In the genomic region with DNA sequence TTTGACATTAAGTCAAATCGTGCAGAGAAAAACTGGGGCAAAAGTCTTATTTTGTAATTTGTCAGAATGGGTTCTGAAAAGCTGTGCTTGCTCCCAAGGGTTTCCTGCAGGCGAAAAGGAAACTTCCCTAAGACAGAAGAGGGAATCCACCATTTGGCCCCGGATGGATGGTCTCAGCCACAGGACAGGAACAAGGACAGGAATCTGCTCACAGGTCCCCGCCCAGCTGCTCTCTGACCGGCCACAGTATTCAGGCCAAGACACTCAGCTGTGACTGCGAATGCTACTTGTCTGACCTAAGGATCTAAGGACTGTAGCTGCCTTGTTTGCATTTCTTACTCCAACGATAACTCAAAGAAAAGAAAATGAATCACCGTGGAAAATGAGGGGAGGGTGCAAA, we compare ENCODE assay signal across 19 cellular contexts.
A peak's percentile ranks its signal among the peaks of the same experiment; 100 is the strongest.
DNase-seq lines count a peak whose midpoint lies in the region; TF ChIP-seq lines count a peak whose summit lies in the region.
"Had no signal": no experiment of that assay in that cellular context is flagged by ENCODE, and none has a peak within 500 bp of the region (broad histone marks: within the 10 kb centered on the region; RNA-seq: fewer than 3 reads in every experiment).

No MANE protein-coding gene starts in this region.

- no peak for TF ChIP-seq POLR2A in sigmoid colon (IDR thresholded peaks at IDR 0.05)

- no peaks in the 10 kb centered on the region for H3K9me3 ChIP-seq in left ventricle myocardium inferior (replicated peaks)
- H3K9me3 ChIP-seq in sigmoid colon: no peaks in the 10 kb centered on the region
- H3K9me3 ChIP-seq: BE2C had no signal

- H3K4me1 ChIP-seq in left ventricle myocardium inferior (peaks cover 6% of the 10 kb centered on the region), sigmoid colon (no peaks in the 10 kb centered on the region)
- H3K4me1 ChIP-seq: BE2C had no signal

- no peak for TF ChIP-seq EP300 in sigmoid colon (IDR thresholded peaks at IDR 0.05)

- TF ChIP-seq CTCF in left ventricle myocardium inferior (IDR thresholded peaks at IDR 0.05; ENCODE audit: borderline replicate concordance): no peak
- no peak for TF ChIP-seq CTCF in sigmoid colon (IDR thresholded peaks at IDR 0.05)

- WGBS in sigmoid colon, 2 donors: 63 to 67% methylated on average over 8 of the region's 8 CpGs

- H3K4me3 Mint-ChIP-seq in activated CD4-positive, alpha-beta T cell treated with anti-CD3 and anti-CD28 coated beads, Interleukin-2, amount 10 ng/mL, durations not matched to agents 7 days and 5 days: no peak overlapping the region
- H3K4me3 Mint-ChIP-seq: CD4-positive, CD25-positive, alpha-beta regulatory T cell; CD8-positive, alpha-beta memory T cell had no signal

- no peak overlapping the region for H3K4me3 ChIP-seq in left ventricle myocardium inferior
- H3K4me3 ChIP-seq in sigmoid colon: no peak overlapping the region
- H3K4me3 ChIP-seq: GM12878 had no signal

- H3K27me3 ChIP-seq in left ventricle myocardium inferior (ENCODE audit: low read depth): peaks cover 12% of the 10 kb centered on the region
- peaks cover 4 to 60% (median 19%) of the 10 kb centered on the region in 3 donors for H3K27me3 ChIP-seq in sigmoid colon

- H3K27ac Mint-ChIP-seq in activated CD4-positive, alpha-beta T cell treated with anti-CD3 and anti-CD28 coated beads, Interleukin-2, amount 10 ng/mL, durations not matched to agents 7 days and 5 days: no peak overlapping the region
- H3K27ac Mint-ChIP-seq: CD4-positive, CD25-positive, alpha-beta regulatory T cell; CD8-positive, alpha-beta memory T cell had no signal

- peaks cover 41% of the 10 kb centered on the region for H3K27me3 Mint-ChIP-seq in activated CD4-positive, alpha-beta T cell treated with anti-CD3 and anti-CD28 coated beads, Interleukin-2, amount 10 ng/mL, durations not matched to agents 7 days and 5 days

- intact Hi-C loops in cardiac septum (cut with DNase I): no loop called here
- intact Hi-C loops in left ventricle myocardium inferior (cut with micrococcal nuclease): no loop called here
- intact Hi-C loops in sigmoid colon (cut with DNase I): no loop called here

- no peaks in the 10 kb centered on the region for H3K36me3 Mint-ChIP-seq in activated CD4-positive, alpha-beta T cell treated with anti-CD3 and anti-CD28 coated beads, Interleukin-2, amount 10 ng/mL, durations not matched to agents 7 days and 5 days (ENCODE audit: low read depth)
- H3K36me3 Mint-ChIP-seq: CD4-positive, CD25-positive, alpha-beta regulatory T cell; CD8-positive, alpha-beta memory T cell had no signal

- CTCF ChIA-PET in activated CD4-positive, alpha-beta T cell treated with anti-CD3 and anti-CD28 coated beads, Interleukin-2, amount 10 ng/mL, durations not matched to agents 7 days and 5 days (lab: Charles Lee): no interaction called here

- H3K4me1 Mint-ChIP-seq in activated CD4-positive, alpha-beta T cell treated with anti-CD3 and anti-CD28 coated beads, Interleukin-2, amount 10 ng/mL, durations not matched to agents 7 days and 5 days: no peaks in the 10 kb centered on the region

- H3K36me3 ChIP-seq in left ventricle myocardium inferior (no peaks in the 10 kb centered on the region), sigmoid colon (no peaks in the 10 kb centered on the region)
- H3K36me3 ChIP-seq: BE2C had no signal

- H3K27ac ChIP-seq in left ventricle myocardium inferior (replicated peaks): no peak overlapping the region
- H3K27ac ChIP-seq in sigmoid colon: no peak overlapping the region

- no peaks in the 10 kb centered on the region for H3K9me3 Mint-ChIP-seq in activated CD4-positive, alpha-beta T cell treated with anti-CD3 and anti-CD28 coated beads, Interleukin-2, amount 10 ng/mL, durations not matched to agents 7 days and 5 days
- H3K9me3 Mint-ChIP-seq: CD4-positive, CD25-positive, alpha-beta regulatory T cell had no signal

- POLR2A ChIA-PET in activated CD4-positive, alpha-beta T cell treated with anti-CD3 and anti-CD28 coated beads, Interleukin-2, amount 10 ng/mL, durations not matched to agents 7 days and 5 days (lab: Charles Lee): no interaction called here

- peak; percentile 31 for DNase-seq in cardiac septum (ENCODE audit: low spot score)
- no peak for DNase-seq in left ventricle myocardium inferior
- peak; percentile 57 for DNase-seq in mesenteric fat pad (ENCODE audit: low spot score)
- DNase-seq in sigmoid colon: peak; percentile 50
- no peak for DNase-seq in activated CD4-positive, alpha-beta T cell treated with anti-CD3 and anti-CD28 coated beads, Interleukin-2, amount 10 ng/mL, durations not matched to agents 7 days and 5 days
- no peak for DNase-seq in hypothalamus (lab: John Stamatoyannopoulos, UW)
- DNase-seq: ACHN; BE2C; C1 segment of cervical spinal cord; CD4-positive, CD25-positive, alpha-beta regulatory T cell; CD8-positive, alpha-beta memory T cell; COR-L47; DMS 273 treated with DMSO at 0.1 percent for 48 hours; DMS53; DND-41; EL; GOT3; H7 had no signal

Comparison
In these comparisons a context has a peak if more than half of its experiments do, and no peak if none do; other contexts are left out.
1. DNase-seq: peak in cardiac septum (single experiment), mesenteric fat pad (single experiment) and sigmoid colon (single experiment); none in left ventricle myocardium inferior (single experiment), activated CD4-positive, alpha-beta T cell treated with anti-CD3 and anti-CD28 coated beads, Interleukin-2, amount 10 ng/mL, durations not matched to agents 7 days and 5 days (single experiment) and hypothalamus (0 of 51).